18 cellular contexts compared by ENCODE assay signal in genomic region chr9:99549441-99549840, GRCh38.
DNase-seq lines count a peak whose midpoint lies in the region; ATAC-seq and TF ChIP-seq lines count a peak whose summit lies in the region.
"Had no signal": no experiment of that assay in that cellular context is flagged by ENCODE, and none has a peak within 500 bp of the region (broad histone marks: within the 10 kb centered on the region; RNA-seq: fewer than 3 reads in every experiment).

No MANE protein-coding gene starts in this region.

- no peaks in the 10 kb centered on the region for H3K36me3 ChIP-seq in liver (ENCODE audit: control insufficient read depth in 4 of 4, insufficient read depth in 3 of 4, low read depth in 1 of 4, low read length in 3 of 4)
- no peaks in the 10 kb centered on the region for H3K36me3 ChIP-seq in right lobe of liver
- no peaks in the 10 kb centered on the region for H3K36me3 ChIP-seq in HEK293 (ENCODE audit: control insufficient read depth in 2 of 2, insufficient read depth in 1 of 2, low read length in 2 of 2)
- H3K36me3 ChIP-seq: BE2C had no signal

- no peak for TF ChIP-seq CTCF in liver (IDR thresholded peaks at IDR 0.05; ENCODE audit: low read depth, low read length, missing input control)
- TF ChIP-seq CTCF in right lobe of liver (IDR thresholded peaks at IDR 0.05): no peak
- TF ChIP-seq CTCF in HEK293 (tag by site-specific recombination; IDR thresholded peaks at IDR 0.05): no peak
- no peak for TF ChIP-seq CTCF in astrocyte of the spinal cord (IDR thresholded peaks at IDR 0.05; ENCODE audit: low read depth, low read length)

- POLR2A ChIA-PET in HEK293 (lab: Yijun Ruan, JAX): no interaction called here

- no peak overlapping the region for H3K27ac ChIP-seq in liver (ENCODE audit: low read depth in 1 of 2, low read length in 2 of 2)
- no peak overlapping the region for H3K27ac ChIP-seq in right lobe of liver
- H3K27ac ChIP-seq in HEK293 (ENCODE audit: extremely low read depth, low read depth, low read length): no peak overlapping the region

- DNase-seq in right lobe of liver (no peak), astrocyte of the spinal cord (ENCODE audit: low read depth, low spot score) (peak; percentile 0), nucleus accumbens (lab: John Stamatoyannopoulos, UW) (no peak), SKM-1 treated with dmso at 0.1 percent for 144 hours (lab: John Stamatoyannopoulos, UW; ENCODE audit: unreplicated experiment) (no peak)
- DNase-seq: ACHN; BE2C; C1 segment of cervical spinal cord; Caco-2; CD4-positive, CD25-positive, alpha-beta regulatory T cell; DMS153; DMS79; GDM1; HCEC 1CT; KG1 had no signal

- ATAC-seq in right lobe of liver (no peak), GM19395 (IDR thresholded peaks at IDR 0.05; ENCODE audit: unreplicated experiment) (no peak)
- ATAC-seq: HepG2 had no signal

- intact Hi-C loops in right lobe of liver (cut with DNase I): no loop called here

- no peaks in the 10 kb centered on the region for H3K4me1 ChIP-seq in liver (ENCODE audit: control insufficient read depth in 4 of 4, insufficient read depth in 4 of 4, low read length in 3 of 4)
- H3K4me1 ChIP-seq in right lobe of liver: no peaks in the 10 kb centered on the region
- H3K4me1 ChIP-seq in HEK293 (ENCODE audit: control insufficient read depth, insufficient read depth, low read length): no peaks in the 10 kb centered on the region
- H3K4me1 ChIP-seq: BE2C, Caco-2 had no signal

- TF ChIP-seq RAD21 in liver (IDR thresholded peaks at IDR 0.05): no peak

- H3K9me3 ChIP-seq in liver (ENCODE audit: control insufficient read depth in 4 of 4, low read length in 3 of 4) (no peaks in the 10 kb centered on the region), right lobe of liver (no peaks in the 10 kb centered on the region), HEK293 (ENCODE audit: control insufficient read depth, insufficient read depth, low read depth, low read length) (no peaks in the 10 kb centered on the region)
- H3K9me3 ChIP-seq: BE2C, Caco-2 had no signal

- no peak overlapping the region for H3K4me3 ChIP-seq in liver (ENCODE audit: low read depth in 1 of 3, low read length in 3 of 3)
- H3K4me3 ChIP-seq in right lobe of liver: no peak overlapping the region
- H3K4me3 ChIP-seq in HEK293 (ENCODE audit: low read depth, low read length): no peak overlapping the region
- H3K4me3 ChIP-seq in astrocyte of the spinal cord (ENCODE audit: low read depth, low read length): no peak overlapping the region

- CTCF ChIA-PET in HEK293 (lab: Yijun Ruan, JAX): interaction anchor here (0.8 kb wide), 1 partner anchor 14 kb away, joined by 4 read pairs; no protein-coding TSS in a partner anchor

- TF ChIP-seq POLR2A in right lobe of liver (IDR thresholded peaks at IDR 0.05): no peak

- in situ Hi-C loops in astrocyte of the spinal cord (cut with HindIII; ENCODE audit: low sequenced_read_pairs): no loop called here

- H3K27me3 ChIP-seq in liver (ENCODE audit: control insufficient read depth in 4 of 4, insufficient read depth in 4 of 4, low read length in 3 of 4): no peaks in the 10 kb centered on the region
- no peaks in the 10 kb centered on the region for H3K27me3 ChIP-seq in right lobe of liver
- H3K27me3 ChIP-seq: BE2C had no signal

- no peak overlapping the region for H3K9ac ChIP-seq in liver (ENCODE audit: low read depth in 1 of 2, low read length in 2 of 2)

TF ChIP-seq in liver, 16 proteins besides CTCF, POLR2A, EP300 and RAD21:
- TF ChIP-seq YY1 (IDR thresholded peaks at IDR 0.05) (no peak), GABPA (IDR thresholded peaks at IDR 0.05 in 1 of 2, conservative IDR thresholded peaks at IDR 0.05 in 1 of 2) (no peak), REST (IDR thresholded peaks at IDR 0.05) (peak; percentile 21), RXRA (IDR thresholded peaks at IDR 0.05) (no peak), ATF3 (IDR thresholded peaks at IDR 0.05) (no peak)

TF ChIP-seq in HEK293, 187 proteins besides CTCF, POLR2A, EP300 and RAD21:
- TF ChIP-seq REST (tag by site-specific recombination; IDR thresholded peaks at IDR 0.05) (peak; percentile 73), ZNF155 (tag by site-specific recombination; IDR thresholded peaks at IDR 0.05) (no peak)
